In genomic region chr10:35463105-35463867, GRCh38 we compare ENCODE assay signal across 12 cellular contexts.
DNase-seq lines count a peak whose midpoint lies in the region; ATAC-seq and TF ChIP-seq lines count a peak whose summit lies in the region.
"Had no signal": no experiment of that assay in that cellular context is flagged by ENCODE, and none has a peak within 500 bp of the region (broad histone marks: within the 10 kb centered on the region; RNA-seq: fewer than 3 reads in every experiment).

No MANE protein-coding gene starts in this region.

- intact Hi-C loops in body of pancreas (cut with DNase I): loop anchor here (10.0 kb wide), 1 partner anchor 118 kb away; no protein-coding TSS in a partner anchor
- intact Hi-C loops in activated T-helper 2 cell treated with anti-CD3 and anti-CD28 coated beads, Interferon-gamma antibody, Interleukin-2, Interleukin-4, amounts not matched to agents 10 μg/mL and 5 μg/mL and 100 μg/mL, durations not matched to agents 14 hours and 24 hours and 36 hours (cut with micrococcal nuclease): no loop called here

- H3K36me3 ChIP-seq in BLaER1 treated with 17β-estradiol and CSF1 and Interleukin-3, amounts not matched to agents 10 nM and 100 nM: peaks cover 0 to 3% (median 0%) of the 10 kb centered on the region in 11 experiments; a peak in 1 of 22 replicates
- no peaks in the 10 kb centered on the region for H3K36me3 ChIP-seq in body of pancreas (replicated peaks in 1 of 2; ENCODE audit: insufficient read depth in 1 of 2, low read depth in 2 of 2)
- H3K36me3 ChIP-seq: thoracic aorta had no signal

- DNase-seq in EH (ENCODE audit: low read depth): peak; percentile 20
- no peak for DNase-seq in body of pancreas
- peak; percentile 25 to 49 for DNase-seq in lung microvascular endothelial cell (ENCODE audit: low read depth in 2 of 2)
- DNase-seq in OCI-M2 (lab: John Stamatoyannopoulos, UW; ENCODE audit: unreplicated experiment): no peak
- no peak for DNase-seq in A172 (ENCODE audit: low spot score)
- DNase-seq in activated T-helper 2 cell treated with anti-CD3 and anti-CD28 coated beads, Interferon-gamma antibody, Interleukin-2, Interleukin-4, amounts not matched to agents 10 μg/mL and 5 μg/mL and 100 μg/mL, durations not matched to agents 14 hours and 24 hours and 36 hours (ENCODE audit: low spot score): no peak
- DNase-seq: NCI-H187; stimulated activated CD4-positive, alpha-beta T cell treated with anti-CD3 and anti-CD28 coated beads, Interleukin-15, amount 100 ng/mL, for 24 hours had no signal

- H3K4me2 ChIP-seq in BLaER1 treated with 17β-estradiol and CSF1 and Interleukin-3, amounts not matched to agents 10 nM and 100 nM: peak overlapping the region; percentile 3 to 75 (median 22); a peak in 16 of 22 replicates

- ATAC-seq in body of pancreas (peak; percentile 33), HG02759 (IDR thresholded peaks at IDR 0.05; ENCODE audit: unreplicated experiment) (no peak)

- H3K9ac ChIP-seq in BLaER1 treated with 17β-estradiol and CSF1 and Interleukin-3, amounts not matched to agents 10 nM and 100 nM: no peak overlapping the region

- no peak overlapping the region for H3K4me3 Mint-ChIP-seq in activated T-helper 2 cell treated with anti-CD3 and anti-CD28 coated beads, Interferon-gamma antibody, Interleukin-2, Interleukin-4, amounts not matched to agents 10 μg/mL and 5 μg/mL and 100 μg/mL, durations not matched to agents 14 hours and 24 hours and 36 hours (ENCODE audit: low read depth)
- H3K4me3 Mint-ChIP-seq: activated T-helper 1 cell treated with anti-CD3 and anti-CD28 coated beads, Interleukin-12 subunit alpha, Interleukin-12 subunit beta, Interleukin-2, Interleukin-4 antibody, amounts not matched to agents 30 ng/mL and 10 ng/mL and 1 ng/mL, durations not matched to agents 14 hours and 24 hours and 36 hours had no signal

- H3K27me3 Mint-ChIP-seq in activated T-helper 2 cell treated with anti-CD3 and anti-CD28 coated beads, Interferon-gamma antibody, Interleukin-2, Interleukin-4, amounts not matched to agents 10 μg/mL and 5 μg/mL and 100 μg/mL, durations not matched to agents 14 hours and 24 hours and 36 hours (ENCODE audit: low read depth): no peaks in the 10 kb centered on the region

- H3K4me1 Mint-ChIP-seq in activated T-helper 2 cell treated with anti-CD3 and anti-CD28 coated beads, Interferon-gamma antibody, Interleukin-2, Interleukin-4, amounts not matched to agents 10 μg/mL and 5 μg/mL and 100 μg/mL, durations not matched to agents 14 hours and 24 hours and 36 hours (ENCODE audit: low read depth): peaks cover 28% of the 10 kb centered on the region

- H3K27ac Mint-ChIP-seq in activated T-helper 2 cell treated with anti-CD3 and anti-CD28 coated beads, Interferon-gamma antibody, Interleukin-2, Interleukin-4, amounts not matched to agents 10 μg/mL and 5 μg/mL and 100 μg/mL, durations not matched to agents 14 hours and 24 hours and 36 hours: no peak overlapping the region
- H3K27ac Mint-ChIP-seq: activated T-helper 1 cell treated with anti-CD3 and anti-CD28 coated beads, Interleukin-12 subunit alpha, Interleukin-12 subunit beta, Interleukin-2, Interleukin-4 antibody, amounts not matched to agents 30 ng/mL and 10 ng/mL and 1 ng/mL, durations not matched to agents 14 hours and 24 hours and 36 hours had no signal

- no peak for TF ChIP-seq CTCF in body of pancreas (IDR thresholded peaks at IDR 0.05)

- no peaks in the 10 kb centered on the region for H3K9me3 ChIP-seq in BLaER1 treated with 17β-estradiol and CSF1 and Interleukin-3, amounts not matched to agents 10 nM and 100 nM (replicated peaks in 1 of 11)
- no peaks in the 10 kb centered on the region for H3K9me3 ChIP-seq in body of pancreas
- H3K9me3 ChIP-seq: thoracic aorta had no signal

- WGBS in body of pancreas, 2 donors: 52 to 56% methylated on average over 3 of the region's 3 CpGs

- no peaks in the 10 kb centered on the region for H3K27me3 ChIP-seq in BLaER1 treated with 17β-estradiol and CSF1 and Interleukin-3, amounts not matched to agents 10 nM and 100 nM
- no peaks in the 10 kb centered on the region for H3K27me3 ChIP-seq in body of pancreas

- no peak overlapping the region for H3K4me3 ChIP-seq in BLaER1 treated with 17β-estradiol and CSF1 and Interleukin-3, amounts not matched to agents 10 nM and 100 nM
- H3K4me3 ChIP-seq in body of pancreas: no peak overlapping the region
- H3K4me3 ChIP-seq: thoracic aorta had no signal

- H3K4me1 ChIP-seq in BLaER1 treated with 17β-estradiol and CSF1 and Interleukin-3, amounts not matched to agents 10 nM and 100 nM: peaks cover 64 to 90% (median 71%) of the 10 kb centered on the region in 10 experiments
- H3K4me1 ChIP-seq in body of pancreas: peaks cover 49% of the 10 kb centered on the region

- no peak for TF ChIP-seq POLR2A in body of pancreas (IDR thresholded peaks at IDR 0.05)

- no peaks in the 10 kb centered on the region for H3K9me3 Mint-ChIP-seq in activated T-helper 2 cell treated with anti-CD3 and anti-CD28 coated beads, Interferon-gamma antibody, Interleukin-2, Interleukin-4, amounts not matched to agents 10 μg/mL and 5 μg/mL and 100 μg/mL, durations not matched to agents 14 hours and 24 hours and 36 hours
- H3K9me3 Mint-ChIP-seq: activated T-helper 1 cell treated with anti-CD3 and anti-CD28 coated beads, Interleukin-12 subunit alpha, Interleukin-12 subunit beta, Interleukin-2, Interleukin-4 antibody, amounts not matched to agents 30 ng/mL and 10 ng/mL and 1 ng/mL, durations not matched to agents 14 hours and 24 hours and 36 hours had no signal

- H3K36me3 Mint-ChIP-seq in activated T-helper 2 cell treated with anti-CD3 and anti-CD28 coated beads, Interferon-gamma antibody, Interleukin-2, Interleukin-4, amounts not matched to agents 10 μg/mL and 5 μg/mL and 100 μg/mL, durations not matched to agents 14 hours and 24 hours and 36 hours (ENCODE audit: low read depth): no peaks in the 10 kb centered on the region

- no peak overlapping the region for H3K27ac ChIP-seq in BLaER1 treated with 17β-estradiol and CSF1 and Interleukin-3, amounts not matched to agents 10 nM and 100 nM
- peak overlapping the region in 1 of 4 donors; percentile 21 for H3K27ac ChIP-seq in body of pancreas
- H3K27ac ChIP-seq: thoracic aorta had no signal

- peaks cover 40 to 100% (median 93%) of the 10 kb centered on the region in 11 experiments; a peak in 20 of 22 replicates for H4K20me1 ChIP-seq in BLaER1 treated with 17β-estradiol and CSF1 and Interleukin-3, amounts not matched to agents 10 nM and 100 nM

Comparison
In these comparisons a context has a peak if more than half of its experiments do, and no peak if none do; other contexts are left out.
1. DNase-seq: peak in EH (single experiment) and lung microvascular endothelial cell (2 of 2); none in body of pancreas (0 of 4), OCI-M2 (single experiment), A172 (single experiment) and activated T-helper 2 cell treated with anti-CD3 and anti-CD28 coated beads, Interferon-gamma antibody, Interleukin-2, Interleukin-4, amounts not matched to agents 10 μg/mL and 5 μg/mL and 100 μg/mL, durations not matched to agents 14 hours and 24 hours and 36 hours (single experiment).